Comparison of ENCODE assay signal across 1 cellular context in genomic region chr21:15441999-15442398, GRCh38.
TF ChIP-seq lines count a peak whose summit lies in the region.

No MANE protein-coding gene starts in this region.

TF ChIP-seq in GM23338, 12 proteins besides CTCF, POLR2A, EP300 and RAD21 (continued from another document):
- no peak for TF ChIP-seq ZNF462 (CRISPR knock-in tag; IDR thresholded peaks at IDR 0.05)
- TF ChIP-seq NANOG (IDR thresholded peaks at IDR 0.05; ENCODE audit: borderline replicate concordance), result no peak
- no peak for TF ChIP-seq EZH2 (IDR thresholded peaks at IDR 0.05; ENCODE audit: low read depth, unreplicated experiment)
- TF ChIP-seq ETS1 (IDR thresholded peaks at IDR 0.05), result no peak
